ENCODE assay signal across 2 cellular contexts in genomic region chr4:165198329-165198728, GRCh38.
A peak's percentile ranks its signal among the peaks of the same experiment; 100 is the strongest.
TF ChIP-seq lines count a peak whose summit lies in the region.

No MANE protein-coding gene starts in this region.

TF ChIP-seq in SK-N-SH, 30 proteins besides CTCF, POLR2A, EP300 and RAD21 (continued from another document):
- no peak for TF ChIP-seq ZBTB33 (IDR thresholded peaks at IDR 0.05; ENCODE audit: borderline replicate concordance, low read depth)
- no peak for TF ChIP-seq GATA2 (CRISPR knock-in tag; IDR thresholded peaks at IDR 0.05)
- TF ChIP-seq JUND (IDR thresholded peaks at IDR 0.05): peak; percentile 4; the same call in 1 of the 2 replicates
- no peak; the same call in 1 of the 2 replicates for TF ChIP-seq TCF12 (IDR thresholded peaks at IDR 0.05)
- TF ChIP-seq USF2 (IDR thresholded peaks at IDR 0.05; ENCODE audit: borderline replicate concordance, low read depth, low read length): no peak

TF ChIP-seq in SK-N-SH treated with all-trans-retinoic acid at 6 μM for 48 hours, 23 proteins besides CTCF, POLR2A, EP300 and RAD21 (continued from another document):
- no peak for TF ChIP-seq TSHZ2 (CRISPR knock-in tag; IDR thresholded peaks at IDR 0.05)
- TF ChIP-seq SNAI2 (CRISPR knock-in tag; IDR thresholded peaks at IDR 0.05): no peak
- no peak for TF ChIP-seq TCF4 (CRISPR knock-in tag; IDR thresholded peaks at IDR 0.05; ENCODE audit: borderline replicate concordance)
